In the genomic region with DNA sequence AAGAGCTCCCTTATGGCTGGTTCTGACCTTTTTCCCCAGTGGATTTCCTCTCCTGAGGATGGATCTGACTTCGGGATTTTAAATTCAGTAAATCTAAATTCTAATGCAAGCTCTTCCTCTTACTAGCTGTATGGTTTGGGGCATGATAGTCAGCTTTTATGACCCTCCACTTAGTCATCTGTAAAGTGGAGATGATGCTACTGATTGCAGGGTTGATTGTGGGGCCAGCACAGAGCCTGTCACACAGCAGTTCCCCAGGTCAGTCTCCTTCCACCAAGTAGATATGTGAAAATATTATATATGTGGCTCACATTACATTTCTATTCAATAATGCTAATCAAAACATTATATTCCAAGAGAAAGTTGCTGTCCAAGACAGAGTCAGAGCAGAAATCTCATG, we compare ENCODE assay signal across 27 cellular contexts.
A peak's percentile ranks its signal among the peaks of the same experiment; 100 is the strongest.
DNase-seq lines count a peak whose midpoint lies in the region; ATAC-seq and TF ChIP-seq lines count a peak whose summit lies in the region.
"Had no signal": no experiment of that assay in that cellular context is flagged by ENCODE, and none has a peak within 500 bp of the region (broad histone marks: within the 10 kb centered on the region; RNA-seq: fewer than 3 reads in every experiment).

No MANE protein-coding gene starts in this region.

- peaks cover 29% of the 10 kb centered on the region for H3F3A ChIP-seq in PC-9 (ENCODE audit: insufficient read depth, low read depth)

- peak overlapping the region; percentile 40; the same call in 1 of the 2 replicates for H3K27ac Mint-ChIP-seq in HFFc6
- no peak overlapping the region for H3K27ac Mint-ChIP-seq in stimulated activated effector memory CD8-positive, alpha-beta T cell treated with anti-CD3 and anti-CD28 coated beads, Interleukin-12 subunit alpha, Interleukin-12 subunit beta, amount 100 ng/mL, for 72 hours
- no peak overlapping the region for H3K27ac Mint-ChIP-seq in activated CD4-positive, alpha-beta memory T cell treated with anti-CD3 and anti-CD28 coated beads for 36 hours
- H3K27ac Mint-ChIP-seq: activated CD4-positive, alpha-beta T cell treated with anti-CD3 and anti-CD28 coated beads, Interleukin-2, amount 10 ng/mL, durations not matched to agents 7 days and 5 days; activated naive CD8-positive, alpha-beta T cell; effector memory CD8-positive, alpha-beta T cell; IgD-negative memory B cell; stimulated activated naive B cell treated with anti-CD40 and anti-IgM and Interleukin-4, amounts not matched to agents 10 μg/mL and 1 μg/mL and 100 μg/mL, for 72 hours had no signal

- CTCF ChIA-PET in PC-9 (lab: Charles Lee): no interaction called here
- CTCF ChIA-PET in activated CD4-positive, alpha-beta memory T cell treated with anti-CD3 and anti-CD28 coated beads for 36 hours (lab: Charles Lee): interaction anchor here (0.8 kb wide), 1 partner anchor 10 kb away, joined by 3 read pairs; no protein-coding TSS in a partner anchor

- H3K9me3 ChIP-seq in PC-9 (ENCODE audit: insufficient read depth, low read depth): no peaks in the 10 kb centered on the region; the same call in 1 of the 2 replicates
- H3K9me3 ChIP-seq: esophagus muscularis mucosa, left ventricle myocardium inferior, right lobe of liver had no signal

- intact Hi-C loops in PC-9 (cut with micrococcal nuclease; ENCODE audit: unreplicated experiment): no loop called here
- intact Hi-C loops in activated CD4-positive, alpha-beta memory T cell treated with anti-CD3 and anti-CD28 coated beads for 36 hours (cut with micrococcal nuclease): no loop called here

- no peaks in the 10 kb centered on the region; the same call in 1 of the 2 replicates for H3K27me3 Mint-ChIP-seq in HFFc6 (ENCODE audit: insufficient read depth)
- peaks cover 2% of the 10 kb centered on the region for H3K27me3 Mint-ChIP-seq in activated CD4-positive, alpha-beta memory T cell treated with anti-CD3 and anti-CD28 coated beads for 36 hours
- H3K27me3 Mint-ChIP-seq: stimulated activated naive B cell treated with anti-CD40 and anti-IgM and Interleukin-4, amounts not matched to agents 10 μg/mL and 1 μg/mL and 100 μg/mL, for 72 hours had no signal

- no TSS peak for BruUV-seq in PC-9 (replicated peaks; lab: Mats Ljungman, UMichigan)

- no peaks in the 10 kb centered on the region for H3K79me2 ChIP-seq in PC-9 (ENCODE audit: low read depth)

- H3K9me2 ChIP-seq in PC-9 (ENCODE audit: insufficient read depth): no peaks in the 10 kb centered on the region

- no peak overlapping the region for H2AFZ ChIP-seq in PC-9

- no peaks in the 10 kb centered on the region for H3K9me3 Mint-ChIP-seq in HFFc6
- H3K9me3 Mint-ChIP-seq in stimulated activated effector memory CD8-positive, alpha-beta T cell treated with anti-CD3 and anti-CD28 coated beads, Interleukin-12 subunit alpha, Interleukin-12 subunit beta, amount 100 ng/mL, for 72 hours: no peaks in the 10 kb centered on the region
- H3K9me3 Mint-ChIP-seq in activated CD4-positive, alpha-beta memory T cell treated with anti-CD3 and anti-CD28 coated beads for 36 hours: no peaks in the 10 kb centered on the region
- H3K9me3 Mint-ChIP-seq: activated CD4-positive, alpha-beta T cell treated with anti-CD3 and anti-CD28 coated beads, Interleukin-2, amount 10 ng/mL, durations not matched to agents 7 days and 5 days; effector memory CD8-positive, alpha-beta T cell; IgD-negative memory B cell; stimulated activated naive B cell treated with anti-CD40 and anti-IgM and Interleukin-4, amounts not matched to agents 10 μg/mL and 1 μg/mL and 100 μg/mL, for 72 hours had no signal

- no peak overlapping the region for H3K4me3 ChIP-seq in PC-9
- H3K4me3 ChIP-seq in epithelial cell of esophagus (ENCODE audit: low read length): no peak overlapping the region
- H3K4me3 ChIP-seq: coronary artery, esophagus muscularis mucosa, left ventricle myocardium inferior, right lobe of liver had no signal

- H3K4me1 Mint-ChIP-seq in HFFc6 (ENCODE audit: low read depth): peaks cover 71% of the 10 kb centered on the region
- H3K4me1 Mint-ChIP-seq in stimulated activated effector memory CD8-positive, alpha-beta T cell treated with anti-CD3 and anti-CD28 coated beads, Interleukin-12 subunit alpha, Interleukin-12 subunit beta, amount 100 ng/mL, for 72 hours: peaks cover 10% of the 10 kb centered on the region
- no peaks in the 10 kb centered on the region for H3K4me1 Mint-ChIP-seq in activated CD4-positive, alpha-beta memory T cell treated with anti-CD3 and anti-CD28 coated beads for 36 hours (ENCODE audit: low read depth)

- no peaks in the 10 kb centered on the region for H4K20me1 ChIP-seq in PC-9 (ENCODE audit: insufficient read depth)

- no peaks in the 10 kb centered on the region for H3K36me3 Mint-ChIP-seq in HFFc6 (ENCODE audit: low read depth)
- no peaks in the 10 kb centered on the region for H3K36me3 Mint-ChIP-seq in stimulated activated effector memory CD8-positive, alpha-beta T cell treated with anti-CD3 and anti-CD28 coated beads, Interleukin-12 subunit alpha, Interleukin-12 subunit beta, amount 100 ng/mL, for 72 hours
- no peaks in the 10 kb centered on the region for H3K36me3 Mint-ChIP-seq in activated CD4-positive, alpha-beta memory T cell treated with anti-CD3 and anti-CD28 coated beads for 36 hours
- H3K36me3 Mint-ChIP-seq: activated naive CD8-positive, alpha-beta T cell; stimulated activated naive B cell treated with anti-CD40 and anti-IgM and Interleukin-4, amounts not matched to agents 10 μg/mL and 1 μg/mL and 100 μg/mL, for 72 hours had no signal

- H3K27ac ChIP-seq in PC-9: no peak overlapping the region
- H3K27ac ChIP-seq: C4-2B, coronary artery, esophagus muscularis mucosa, left ventricle myocardium inferior, right lobe of liver had no signal

- H3K4me1 ChIP-seq in PC-9 (replicated peaks; ENCODE audit: insufficient read depth): peaks cover 39% of the 10 kb centered on the region
- H3K4me1 ChIP-seq: left ventricle myocardium inferior, right lobe of liver had no signal

- DNase-seq in HFFc6: peak; percentile 77
- no peak for DNase-seq in PC-9
- DNase-seq in epithelial cell of esophagus (ENCODE audit: low read depth): peak; percentile 52
- DNase-seq in stimulated activated effector memory CD8-positive, alpha-beta T cell treated with anti-CD3 and anti-CD28 coated beads, Interleukin-12 subunit alpha, Interleukin-12 subunit beta, amount 100 ng/mL, for 72 hours (ENCODE audit: low spot score in 2 of 2): no peak
- DNase-seq in activated CD4-positive, alpha-beta T cell treated with anti-CD3 and anti-CD28 coated beads, Interleukin-2, amount 50 U/mL, for 4 hours: no peak
- DNase-seq in activated CD4-positive, alpha-beta memory T cell treated with anti-CD3 and anti-CD28 coated beads for 36 hours: no peak
- DNase-seq in NOMO-1 treated with dmso at 0.1 percent for 144 hours (lab: John Stamatoyannopoulos, UW; ENCODE audit: unreplicated experiment): no peak
- DNase-seq: activated CD4-positive, alpha-beta T cell treated with anti-CD3 and anti-CD28 coated beads, Interleukin-2, amount 10 ng/mL, durations not matched to agents 7 days and 5 days; anterior cingulate cortex; Calu3; DND-41; effector memory CD8-positive, alpha-beta T cell; hippocampal formation; left ventricle myocardium inferior; NCI-H1417 treated with DMSO at 0.1 percent for 48 hours; NCI-H2107; NCI-H774; right lobe of liver; SHP77; stimulated activated CD4-positive, alpha-beta T cell treated with anti-CD3 and anti-CD28 coated beads, Interleukin-4, amount 100 ng/mL, for 24 hours; stimulated activated naive B cell treated with anti-CD40 and anti-IgM and Interleukin-4, amounts not matched to agents 10 μg/mL and 1 μg/mL and 100 μg/mL, for 72 hours; T1000 had no signal

- ATAC-seq in stimulated activated effector memory CD8-positive, alpha-beta T cell treated with anti-CD3 and anti-CD28 coated beads, Interleukin-12 subunit alpha, Interleukin-12 subunit beta, amount 100 ng/mL, for 72 hours: peak; percentile 79
- ATAC-seq: effector memory CD8-positive, alpha-beta T cell; right lobe of liver had no signal

- no peaks in the 10 kb centered on the region for H3K36me3 ChIP-seq in PC-9 (ENCODE audit: low read depth)
- H3K36me3 ChIP-seq: esophagus muscularis mucosa, left ventricle myocardium inferior, right lobe of liver had no signal

- no peaks in the 10 kb centered on the region for H3K27me3 ChIP-seq in PC-9 (ENCODE audit: insufficient read depth, low read depth)
- H3K27me3 ChIP-seq: esophagus muscularis mucosa, right lobe of liver had no signal

- H3K4me3 Mint-ChIP-seq in HFFc6: peak overlapping the region; percentile 60
- no peak overlapping the region for H3K4me3 Mint-ChIP-seq in stimulated activated effector memory CD8-positive, alpha-beta T cell treated with anti-CD3 and anti-CD28 coated beads, Interleukin-12 subunit alpha, Interleukin-12 subunit beta, amount 100 ng/mL, for 72 hours
- H3K4me3 Mint-ChIP-seq in activated CD4-positive, alpha-beta memory T cell treated with anti-CD3 and anti-CD28 coated beads for 36 hours: no peak overlapping the region
- H3K4me3 Mint-ChIP-seq: activated CD4-positive, alpha-beta T cell treated with anti-CD3 and anti-CD28 coated beads, Interleukin-2, amount 10 ng/mL, durations not matched to agents 7 days and 5 days; activated naive CD8-positive, alpha-beta T cell; effector memory CD8-positive, alpha-beta T cell; stimulated activated naive B cell treated with anti-CD40 and anti-IgM and Interleukin-4, amounts not matched to agents 10 μg/mL and 1 μg/mL and 100 μg/mL, for 72 hours had no signal

- POLR2A ChIA-PET in PC-9 (lab: Charles Lee; ENCODE audit: unreplicated experiment): no interaction called here
- POLR2A ChIA-PET in activated CD4-positive, alpha-beta memory T cell treated with anti-CD3 and anti-CD28 coated beads for 36 hours (lab: Charles Lee): no interaction called here

- TF ChIP-seq CTCF in HFFc6 (IDR thresholded peaks at IDR 0.05) (no peak), PC-9 (conservative IDR thresholded peaks at IDR 0.05) (no peak), epithelial cell of esophagus (IDR thresholded peaks at IDR 0.05; ENCODE audit: insufficient read depth, low read depth, low read length, missing control alignments) (no peak)

- H3K4me2 ChIP-seq in PC-9: 0 out of 2 replicates have a peak overlapping the region, but pooled peaks have one; percentile 24

Comparison
In these comparisons a context has a peak if more than half of its experiments do, and no peak if none do; other contexts are left out.
1. DNase-seq: peak in HFFc6 (single experiment) and epithelial cell of esophagus (single experiment); none in PC-9 (0 of 2), stimulated activated effector memory CD8-positive, alpha-beta T cell treated with anti-CD3 and anti-CD28 coated beads, Interleukin-12 subunit alpha, Interleukin-12 subunit beta, amount 100 ng/mL, for 72 hours (0 of 2), activated CD4-positive, alpha-beta T cell treated with anti-CD3 and anti-CD28 coated beads, Interleukin-2, amount 50 U/mL, for 4 hours (0 of 2), activated CD4-positive, alpha-beta memory T cell treated with anti-CD3 and anti-CD28 coated beads for 36 hours (single experiment) and NOMO-1 treated with dmso at 0.1 percent for 144 hours (single experiment).